Comparison of ENCODE assay signal across 14 cellular contexts in the genomic region with DNA sequence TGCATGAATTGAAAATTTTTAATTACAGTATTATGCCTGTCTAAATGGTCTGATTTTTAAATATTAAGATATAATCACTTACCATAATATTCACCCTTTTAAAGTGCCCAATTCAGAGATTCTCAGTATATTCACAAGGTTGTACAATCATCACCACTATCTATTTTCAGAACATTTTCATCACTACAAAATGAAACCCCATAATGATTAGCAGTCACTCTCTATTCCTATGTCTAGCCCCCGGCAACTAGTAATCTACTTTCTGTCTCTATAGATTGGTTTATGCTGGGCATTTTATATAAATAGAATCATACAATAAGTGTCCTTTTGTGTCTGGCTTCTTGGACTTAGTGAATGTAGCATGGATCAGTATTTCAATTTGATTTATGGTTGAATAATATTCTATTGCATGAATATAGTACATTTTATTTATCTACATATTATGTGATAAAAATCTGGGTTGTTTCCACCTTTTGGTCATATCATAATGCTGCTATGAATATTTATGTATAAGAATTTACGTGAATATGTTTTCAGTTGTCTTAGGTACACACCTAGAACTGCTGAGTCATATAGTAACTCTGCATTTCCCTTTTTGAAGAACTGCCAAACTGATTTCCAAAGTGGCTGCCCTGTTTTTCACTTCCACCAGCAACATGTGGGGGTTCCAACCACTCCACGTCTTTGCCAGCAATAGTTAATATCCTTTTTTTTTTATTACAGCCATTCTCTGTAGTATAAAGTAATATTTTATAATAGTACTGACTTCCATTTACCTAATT.
A peak's percentile ranks its signal among the peaks of the same experiment; 100 is the strongest.
DNase-seq lines count a peak whose midpoint lies in the region; ATAC-seq and TF ChIP-seq lines count a peak whose summit lies in the region.
"Had no signal": no experiment of that assay in that cellular context is flagged by ENCODE, and none has a peak within 500 bp of the region (broad histone marks: within the 10 kb centered on the region; RNA-seq: fewer than 3 reads in every experiment).

No MANE protein-coding gene starts in this region.

- H3K79me1 ChIP-seq in IMR-90 (ENCODE audit: low read depth in 1 of 2, low read length in 2 of 2), result no peaks in the 10 kb centered on the region

- dilution Hi-C loops in IMR-90 (cut with HindIII; ENCODE audit: low sequenced_read_pairs, unreplicated experiment), result no loop called here

- no peak overlapping the region for H2BK20ac ChIP-seq in IMR-90 (ENCODE audit: low read depth, low read length)

- no peak overlapping the region for H2BK5ac ChIP-seq in IMR-90 (ENCODE audit: low read depth, low read length, poor library complexity, severe bottlenecking)

- POLR2A ChIA-PET in IMR-90 (lab: Charles Lee; ENCODE audit: unreplicated experiment), result no interaction called here

- no peak overlapping the region for H2AK5ac ChIP-seq in IMR-90 (ENCODE audit: low read depth, low read length)

- TF ChIP-seq POLR2A in IMR-90 (IDR thresholded peaks at IDR 0.05; ENCODE audit: low read depth, low read length), result no peak

- CTCF ChIA-PET in IMR-90 (lab: Yijun Ruan, JAX), result no interaction called here

- ATAC-seq in HG02852 (IDR thresholded peaks at IDR 0.05; ENCODE audit: unreplicated experiment) (peak; percentile 89), IMR-90 (ENCODE audit: low read depth) (no peak)
- ATAC-seq: activated CD8-positive, alpha-beta T cell treated with anti-CD3 and anti-CD28 coated beads, Interleukin-2, amount 10 ng/mL, durations not matched to agents 7 days and 5 days; activated naive CD4-positive, alpha-beta T cell treated with anti-CD3 and anti-CD28 coated beads, Interleukin-2, amount 50 U/mL, for 72 hours had no signal

- intact Hi-C loops in IMR-90 (cut with micrococcal nuclease), result no loop called here

- no peaks in the 10 kb centered on the region for H3K36me3 ChIP-seq in IMR-90 (ENCODE audit: control insufficient read depth, insufficient read depth, low read length)

- H3K27ac ChIP-seq in IMR-90 (ENCODE audit: insufficient read depth, low read length), result no peak overlapping the region
- H3K27ac ChIP-seq: 22Rv1 had no signal

- H3K4me2 ChIP-seq in IMR-90 (ENCODE audit: low read depth, low read length), result no peak overlapping the region

- TF ChIP-seq CTCF in IMR-90 (conservative IDR thresholded peaks at IDR 0.05; ENCODE audit: low read depth, low read length) (no peak), epithelial cell of esophagus (IDR thresholded peaks at IDR 0.05; ENCODE audit: insufficient read depth, low read depth, low read length, missing control alignments) (no peak)

- DNase-seq in DMS53 (lab: John Stamatoyannopoulos, UW), result peak; percentile 1
- DNase-seq in DMS53 treated with DMSO at 0.1 percent for 48 hours (lab: John Stamatoyannopoulos, UW; ENCODE audit: unreplicated experiment), result no peak
- no peak for DNase-seq in IMR-90
- peak; percentile 14 for DNase-seq in epithelial cell of esophagus (ENCODE audit: low read depth)
- no peak for DNase-seq in NCI-H128 (lab: John Stamatoyannopoulos, UW; ENCODE audit: unreplicated experiment)
- no peak for DNase-seq in activated CD8-positive, alpha-beta memory T cell treated with anti-CD3 and anti-CD28 coated beads for 24 hours
- no peak for DNase-seq in activated CD8-positive, alpha-beta memory T cell treated with anti-CD3 and anti-CD28 coated beads, Interleukin-2, amount 50 U/mL, for 48 hours
- DNase-seq: activated CD8-positive, alpha-beta T cell treated with anti-CD3 and anti-CD28 coated beads, Interleukin-2, amount 10 ng/mL, durations not matched to agents 7 days and 5 days; GOT3; NCI-H1694; stimulated activated CD4-positive, alpha-beta T cell treated with anti-CD3 and anti-CD28 coated beads, Interleukin-4, amount 100 ng/mL, for 4 hours had no signal

- H2BK120ac ChIP-seq in IMR-90 (ENCODE audit: low read depth, low read length), result no peak overlapping the region

- no peak overlapping the region for H2BK15ac ChIP-seq in IMR-90 (ENCODE audit: low read depth, low read length)

- H3K9me1 ChIP-seq in IMR-90 (ENCODE audit: insufficient read depth, low read length), result no peaks in the 10 kb centered on the region

- H3K4me3 ChIP-seq in IMR-90 (ENCODE audit: insufficient read depth, low read depth, low read length) (no peak overlapping the region), epithelial cell of esophagus (ENCODE audit: low read length) (no peak overlapping the region)

- TF ChIP-seq RAD21 in IMR-90 (IDR thresholded peaks at IDR 0.05; ENCODE audit: low read length), result no peak

- no peak overlapping the region for H4K5ac ChIP-seq in IMR-90 (ENCODE audit: low read depth, low read length)

- no peaks in the 10 kb centered on the region for H3K4me1 ChIP-seq in IMR-90 (ENCODE audit: control insufficient read depth, insufficient read depth, low read length)

- no peak overlapping the region for H3K56ac ChIP-seq in IMR-90 (ENCODE audit: extremely low read depth, insufficient read depth, low read length)

- no peak overlapping the region for H4K91ac ChIP-seq in IMR-90 (ENCODE audit: insufficient read depth, low read depth, low read length)

- H3K18ac ChIP-seq in IMR-90 (ENCODE audit: low read depth, low read length), result no peak overlapping the region

- no TSS peak for BruUV-seq in IMR-90 (replicated peaks; lab: Mats Ljungman, UMichigan)

- no peak overlapping the region for H2AFZ ChIP-seq in IMR-90 (replicated peaks; ENCODE audit: low read length, poor library complexity)

- no CpG with 5 or more reads among the region's 3 CpGs for WGBS in IMR-90 (ENCODE audit: extremely low coverage in 2 of 2, insufficient read length in 1 of 2), 2 experiments

- H3K14ac ChIP-seq in IMR-90 (replicated peaks; ENCODE audit: low read depth, low read length), result no peak overlapping the region

- no peak overlapping the region for H4K8ac ChIP-seq in IMR-90 (ENCODE audit: low read depth in 2 of 2, low read length in 2 of 2)

- no peak overlapping the region for H2AK9ac ChIP-seq in IMR-90 (replicated peaks; ENCODE audit: low read depth, low read length, poor library complexity)

- H3K27me3 ChIP-seq in IMR-90 (ENCODE audit: control insufficient read depth, insufficient read depth, low read length), result no peaks in the 10 kb centered on the region

- H4K20me1 ChIP-seq in IMR-90 (ENCODE audit: insufficient read depth, low read length), result no peaks in the 10 kb centered on the region

- no peak overlapping the region for H3K9ac ChIP-seq in IMR-90 (ENCODE audit: low read depth, low read length)

- no peak overlapping the region for H3K4ac ChIP-seq in IMR-90 (ENCODE audit: low read depth, low read length)

- H3K9me3 ChIP-seq in IMR-90 (ENCODE audit: control insufficient read depth, insufficient read depth, low read length), result peaks cover 2% of the 10 kb centered on the region; the same call in 1 of the 2 replicates

- H3K23ac ChIP-seq in IMR-90 (ENCODE audit: low read depth, low read length), result no peak overlapping the region

- in situ Hi-C loops in IMR-90 (cut with MboI; ENCODE audit: low sequenced_read_pairs), result no loop called here

TF ChIP-seq in IMR-90, 13 proteins besides CTCF, POLR2A, EP300 and RAD21:
- peak; percentile 61 for TF ChIP-seq NFE2L2 (IDR thresholded peaks at IDR 0.05; ENCODE audit: low read depth, low read length)
- no peak for TF ChIP-seq RCOR1 (IDR thresholded peaks at IDR 0.05; ENCODE audit: insufficient replicate concordance, low read length)
- no peak for TF ChIP-seq CEBPB (IDR thresholded peaks at IDR 0.05; ENCODE audit: low read depth, low read length)
- TF ChIP-seq, protein P1, sequence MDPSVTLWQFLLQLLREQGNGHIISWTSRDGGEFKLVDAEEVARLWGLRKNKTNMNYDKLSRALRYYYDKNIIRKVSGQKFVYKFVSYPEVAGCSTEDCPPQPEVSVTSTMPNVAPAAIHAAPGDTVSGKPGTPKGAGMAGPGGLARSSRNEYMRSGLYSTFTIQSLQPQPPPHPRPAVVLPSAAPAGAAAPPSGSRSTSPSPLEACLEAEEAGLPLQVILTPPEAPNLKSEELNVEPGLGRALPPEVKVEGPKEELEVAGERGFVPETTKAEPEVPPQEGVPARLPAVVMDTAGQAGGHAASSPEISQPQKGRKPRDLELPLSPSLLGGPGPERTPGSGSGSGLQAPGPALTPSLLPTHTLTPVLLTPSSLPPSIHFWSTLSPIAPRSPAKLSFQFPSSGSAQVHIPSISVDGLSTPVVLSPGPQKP (IDR thresholded peaks at IDR 0.05; ENCODE audit: borderline replicate concordance, low read depth, low read length), result no peak

Comparison
In these comparisons a context has a peak if more than half of its experiments do, and no peak if none do; other contexts are left out.
1. DNase-seq: peak in DMS53 (single experiment) and epithelial cell of esophagus (single experiment); none in DMS53 treated with DMSO at 0.1 percent for 48 hours (single experiment), IMR-90 (single experiment), NCI-H128 (single experiment), activated CD8-positive, alpha-beta memory T cell treated with anti-CD3 and anti-CD28 coated beads for 24 hours (single experiment) and activated CD8-positive, alpha-beta memory T cell treated with anti-CD3 and anti-CD28 coated beads, Interleukin-2, amount 50 U/mL, for 48 hours (single experiment).